Comparison of ENCODE assay signal across 2 cellular contexts in the genomic region with DNA sequence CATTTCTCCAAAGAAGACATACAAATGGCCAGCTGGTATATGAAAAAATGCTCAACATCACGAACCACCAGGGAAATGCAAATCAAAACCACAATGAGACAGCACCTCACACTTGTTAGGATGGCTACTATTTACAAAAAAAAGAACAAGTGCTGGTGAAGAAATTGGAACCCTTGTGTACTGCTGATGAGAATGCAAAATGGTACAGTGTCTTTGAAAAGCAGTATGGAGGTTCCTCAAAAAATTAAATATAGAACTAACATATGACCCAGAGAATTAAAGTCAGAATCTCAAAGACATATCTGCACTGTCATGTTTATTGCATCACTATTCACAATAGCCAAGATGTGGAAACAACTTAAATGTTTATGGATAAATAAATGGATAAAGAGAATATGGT.
A peak's percentile ranks its signal among the peaks of the same experiment; 100 is the strongest.
TF ChIP-seq lines count a peak whose summit lies in the region.

No MANE protein-coding gene starts in this region.

TF ChIP-seq in A549, 52 proteins besides CTCF, POLR2A, EP300 and RAD21:
- TF ChIP-seq JUNB (IDR thresholded peaks at IDR 0.05), result no peak
- no peak for TF ChIP-seq POLR2AphosphoS2 (conservative IDR thresholded peaks at IDR 0.05; ENCODE audit: low read length)
- TF ChIP-seq ZC3H11A (IDR thresholded peaks at IDR 0.05), result no peak
- TF ChIP-seq KDM1A (IDR thresholded peaks at IDR 0.05; ENCODE audit: low read depth), result no peak
- no peak for TF ChIP-seq HOXB13 (CRISPR knock-in tag; IDR thresholded peaks at IDR 0.05; ENCODE audit: low read depth)
- TF ChIP-seq, protein P1, sequence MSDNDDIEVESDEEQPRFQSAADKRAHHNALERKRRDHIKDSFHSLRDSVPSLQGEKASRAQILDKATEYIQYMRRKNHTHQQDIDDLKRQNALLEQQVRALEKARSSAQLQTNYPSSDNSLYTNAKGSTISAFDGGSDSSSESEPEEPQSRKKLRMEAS (IDR thresholded peaks at IDR 0.05), result no peak
- TF ChIP-seq, protein P2, sequence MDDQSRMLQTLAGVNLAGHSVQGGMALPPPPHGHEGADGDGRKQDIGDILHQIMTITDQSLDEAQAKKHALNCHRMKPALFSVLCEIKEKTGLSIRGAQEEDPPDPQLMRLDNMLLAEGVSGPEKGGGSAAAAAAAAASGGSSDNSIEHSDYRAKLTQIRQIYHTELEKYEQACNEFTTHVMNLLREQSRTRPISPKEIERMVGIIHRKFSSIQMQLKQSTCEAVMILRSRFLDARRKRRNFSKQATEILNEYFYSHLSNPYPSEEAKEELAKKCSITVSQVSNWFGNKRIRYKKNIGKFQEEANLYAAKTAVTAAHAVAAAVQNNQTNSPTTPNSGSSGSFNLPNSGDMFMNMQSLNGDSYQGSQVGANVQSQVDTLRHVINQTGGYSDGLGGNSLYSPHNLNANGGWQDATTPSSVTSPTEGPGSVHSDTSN (IDR thresholded peaks at IDR 0.05), result no peak
- no peak for TF ChIP-seq EHMT2 (IDR thresholded peaks at IDR 0.05; ENCODE audit: low read depth)
- TF ChIP-seq, protein P3, sequence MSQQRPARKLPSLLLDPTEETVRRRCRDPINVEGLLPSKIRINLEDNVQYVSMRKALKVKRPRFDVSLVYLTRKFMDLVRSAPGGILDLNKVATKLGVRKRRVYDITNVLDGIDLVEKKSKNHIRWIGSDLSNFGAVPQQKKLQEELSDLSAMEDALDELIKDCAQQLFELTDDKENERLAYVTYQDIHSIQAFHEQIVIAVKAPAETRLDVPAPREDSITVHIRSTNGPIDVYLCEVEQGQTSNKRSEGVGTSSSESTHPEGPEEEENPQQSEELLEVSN (IDR thresholded peaks at IDR 0.05; ENCODE audit: borderline replicate concordance, low read depth), result no peak
TF ChIP-seq in A549: peak in this region for 0.

TF ChIP-seq in GM12878, 131 proteins besides CTCF, POLR2A, EP300 and RAD21:
- no peak for TF ChIP-seq RAD51 (IDR thresholded peaks at IDR 0.05)
- no peak for TF ChIP-seq MTA3 (IDR thresholded peaks at IDR 0.05; ENCODE audit: borderline replicate concordance, low read length)
- TF ChIP-seq SUPT20H (IDR thresholded peaks at IDR 0.05; ENCODE audit: borderline replicate concordance, control insufficient read depth, low read depth, low read length), result no peak
- TF ChIP-seq ZZZ3 (IDR thresholded peaks at IDR 0.05; ENCODE audit: control insufficient read depth, insufficient read length, low read depth), result no peak
- no peak for TF ChIP-seq CBX3 (IDR thresholded peaks at IDR 0.05; ENCODE audit: borderline replicate concordance, low read depth)
- TF ChIP-seq, protein P4, sequence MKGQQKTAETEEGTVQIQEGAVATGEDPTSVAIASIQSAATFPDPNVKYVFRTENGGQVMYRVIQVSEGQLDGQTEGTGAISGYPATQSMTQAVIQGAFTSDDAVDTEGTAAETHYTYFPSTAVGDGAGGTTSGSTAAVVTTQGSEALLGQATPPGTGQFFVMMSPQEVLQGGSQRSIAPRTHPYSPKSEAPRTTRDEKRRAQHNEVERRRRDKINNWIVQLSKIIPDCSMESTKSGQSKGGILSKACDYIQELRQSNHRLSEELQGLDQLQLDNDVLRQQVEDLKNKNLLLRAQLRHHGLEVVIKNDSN (IDR thresholded peaks at IDR 0.05; ENCODE audit: borderline replicate concordance, extremely low read length, insufficient read depth, low read depth, low read length), result no peak
- no peak for TF ChIP-seq SRF (IDR thresholded peaks at IDR 0.05; ENCODE audit: low read depth in 2 of 2, low read length in 2 of 2)
- peak; percentile 36 for TF ChIP-seq RUNX3 (IDR thresholded peaks at IDR 0.05; ENCODE audit: low read length)
- TF ChIP-seq NFIC (IDR thresholded peaks at IDR 0.05; ENCODE audit: low read depth, low read length), result no peak
- TF ChIP-seq ZNF384 (IDR thresholded peaks at IDR 0.05; ENCODE audit: borderline replicate concordance, low read depth, low read length), result 0 out of 2 replicates have a peak, but pooled peaks have one; percentile 41
- TF ChIP-seq, protein P5, sequence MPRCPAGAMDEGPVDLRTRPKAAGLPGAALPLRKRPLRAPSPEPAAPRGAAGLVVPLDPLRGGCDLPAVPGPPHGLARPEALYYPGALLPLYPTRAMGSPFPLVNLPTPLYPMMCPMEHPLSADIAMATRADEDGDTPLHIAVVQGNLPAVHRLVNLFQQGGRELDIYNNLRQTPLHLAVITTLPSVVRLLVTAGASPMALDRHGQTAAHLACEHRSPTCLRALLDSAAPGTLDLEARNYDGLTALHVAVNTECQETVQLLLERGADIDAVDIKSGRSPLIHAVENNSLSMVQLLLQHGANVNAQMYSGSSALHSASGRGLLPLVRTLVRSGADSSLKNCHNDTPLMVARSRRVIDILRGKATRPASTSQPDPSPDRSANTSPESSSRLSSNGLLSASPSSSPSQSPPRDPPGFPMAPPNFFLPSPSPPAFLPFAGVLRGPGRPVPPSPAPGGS (IDR thresholded peaks at IDR 0.05; ENCODE audit: borderline replicate concordance, insufficient read depth, low read depth, low read length, poor library complexity, severe bottlenecking), result no peak
- TF ChIP-seq ATF7 (IDR thresholded peaks at IDR 0.05; ENCODE audit: low read depth), result no peak
- no peak for TF ChIP-seq HDAC2 (IDR thresholded peaks at IDR 0.05)
- no peak for TF ChIP-seq RCOR1 (conservative IDR thresholded peaks at IDR 0.05; ENCODE audit: low read depth, low read length)
- TF ChIP-seq LARP7 (IDR thresholded peaks at IDR 0.05), result no peak
- TF ChIP-seq CEBPB (IDR thresholded peaks at IDR 0.05; ENCODE audit: borderline replicate concordance in 1 of 2, low read depth in 2 of 2, low read length in 2 of 2), result no peak
- no peak for TF ChIP-seq CHD4 (IDR thresholded peaks at IDR 0.05)
- TF ChIP-seq, protein P6, sequence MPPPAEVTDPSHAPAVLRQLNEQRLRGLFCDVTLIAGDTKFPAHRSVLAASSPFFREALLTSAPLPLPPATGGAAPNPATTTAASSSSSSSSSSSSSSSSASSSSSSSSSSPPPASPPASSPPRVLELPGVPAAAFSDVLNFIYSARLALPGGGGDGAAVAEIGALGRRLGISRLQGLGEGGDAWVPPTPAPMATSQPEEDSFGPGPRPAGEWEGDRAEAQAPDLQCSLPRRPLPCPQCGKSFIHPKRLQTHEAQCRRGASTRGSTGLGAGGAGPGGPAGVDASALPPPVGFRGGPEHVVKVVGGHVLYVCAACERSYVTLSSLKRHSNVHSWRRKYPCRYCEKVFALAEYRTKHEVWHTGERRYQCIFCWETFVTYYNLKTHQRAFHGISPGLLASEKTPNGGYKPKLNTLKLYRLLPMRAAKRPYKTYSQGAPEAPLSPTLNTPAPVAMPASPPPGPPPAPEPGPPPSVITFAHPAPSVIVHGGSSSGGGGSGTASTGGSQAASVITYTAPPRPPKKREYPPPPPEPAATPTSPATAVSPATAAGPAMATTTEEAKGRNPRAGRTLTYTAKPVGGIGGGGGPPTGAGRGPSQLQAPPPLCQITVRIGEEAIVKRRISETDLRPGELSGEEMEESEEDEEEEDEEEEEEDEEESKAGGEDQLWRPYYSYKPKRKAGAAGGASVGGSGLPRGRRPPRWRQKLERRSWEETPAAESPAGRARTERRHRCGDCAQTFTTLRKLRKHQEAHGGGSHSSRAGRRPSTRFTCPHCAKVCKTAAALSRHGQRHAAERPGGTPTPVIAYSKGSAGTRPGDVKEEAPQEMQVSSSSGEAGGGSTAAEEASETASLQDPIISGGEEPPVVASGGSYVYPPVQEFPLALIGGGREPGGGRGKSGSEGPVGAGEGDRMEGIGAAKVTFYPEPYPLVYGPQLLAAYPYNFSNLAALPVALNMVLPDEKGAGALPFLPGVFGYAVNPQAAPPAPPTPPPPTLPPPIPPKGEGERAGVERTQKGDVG (CRISPR knock-in tag; IDR thresholded peaks at IDR 0.05), result no peak
- TF ChIP-seq, protein P7, sequence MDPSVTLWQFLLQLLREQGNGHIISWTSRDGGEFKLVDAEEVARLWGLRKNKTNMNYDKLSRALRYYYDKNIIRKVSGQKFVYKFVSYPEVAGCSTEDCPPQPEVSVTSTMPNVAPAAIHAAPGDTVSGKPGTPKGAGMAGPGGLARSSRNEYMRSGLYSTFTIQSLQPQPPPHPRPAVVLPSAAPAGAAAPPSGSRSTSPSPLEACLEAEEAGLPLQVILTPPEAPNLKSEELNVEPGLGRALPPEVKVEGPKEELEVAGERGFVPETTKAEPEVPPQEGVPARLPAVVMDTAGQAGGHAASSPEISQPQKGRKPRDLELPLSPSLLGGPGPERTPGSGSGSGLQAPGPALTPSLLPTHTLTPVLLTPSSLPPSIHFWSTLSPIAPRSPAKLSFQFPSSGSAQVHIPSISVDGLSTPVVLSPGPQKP (IDR thresholded peaks at IDR 0.05; ENCODE audit: low read depth, low read length), result no peak
- no peak for TF ChIP-seq ASH2L (IDR thresholded peaks at IDR 0.05; ENCODE audit: borderline replicate concordance, low read depth)
- TF ChIP-seq TBL1XR1 (IDR thresholded peaks at IDR 0.05; ENCODE audit: low read depth, low read length), result no peak
- TF ChIP-seq, protein P8, sequence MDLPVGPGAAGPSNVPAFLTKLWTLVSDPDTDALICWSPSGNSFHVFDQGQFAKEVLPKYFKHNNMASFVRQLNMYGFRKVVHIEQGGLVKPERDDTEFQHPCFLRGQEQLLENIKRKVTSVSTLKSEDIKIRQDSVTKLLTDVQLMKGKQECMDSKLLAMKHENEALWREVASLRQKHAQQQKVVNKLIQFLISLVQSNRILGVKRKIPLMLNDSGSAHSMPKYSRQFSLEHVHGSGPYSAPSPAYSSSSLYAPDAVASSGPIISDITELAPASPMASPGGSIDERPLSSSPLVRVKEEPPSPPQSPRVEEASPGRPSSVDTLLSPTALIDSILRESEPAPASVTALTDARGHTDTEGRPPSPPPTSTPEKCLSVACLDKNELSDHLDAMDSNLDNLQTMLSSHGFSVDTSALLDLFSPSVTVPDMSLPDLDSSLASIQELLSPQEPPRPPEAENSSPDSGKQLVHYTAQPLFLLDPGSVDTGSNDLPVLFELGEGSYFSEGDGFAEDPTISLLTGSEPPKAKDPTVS (IDR thresholded peaks at IDR 0.05; ENCODE audit: low read depth, low read length), result no peak
- TF ChIP-seq JUND (IDR thresholded peaks at IDR 0.05; ENCODE audit: low read depth, low read length), result no peak
- TF ChIP-seq POU2F2 (IDR thresholded peaks at IDR 0.05; ENCODE audit: borderline replicate concordance, low read depth, low read length), result peak; percentile 40; the same call in 1 of the 3 replicates
